8 cellular contexts compared by ENCODE assay signal in genomic region chr2:42792087-42792582, GRCh38. TPM values are rescaled to one million over a fixed set of nuclear protein-coding genes. Genes with fewer than 3 reads are reported as not detected.
DNase-seq lines count a peak whose midpoint lies in the region; ATAC-seq and FAIRE-seq lines count a peak whose summit lies in the region.

No MANE protein-coding gene starts in this region.

- H3K36me3 ChIP-seq in iPS-18a (ENCODE audit: control insufficient read depth, low read depth, low read length), result no peaks in the 10 kb centered on the region

- ATAC-seq in GM18511 (IDR thresholded peaks at IDR 0.05; ENCODE audit: unreplicated experiment) (peak; percentile 40), HG03135 (IDR thresholded peaks at IDR 0.05; ENCODE audit: unreplicated experiment) (peak; percentile 35)
- ATAC-seq in stimulated activated naive B cell treated with anti-CD40 and anti-IgM and Interleukin-4, amounts not matched to agents 10 μg/mL and 1 μg/mL and 100 μg/mL, for 72 hours (replicated peaks), result peak; percentile 65 to 67

- H3K27me3 ChIP-seq in iPS-18a (ENCODE audit: control insufficient read depth, insufficient read depth, low read length), result peaks cover 32% of the 10 kb centered on the region

- no peaks in the 10 kb centered on the region for H3K9me3 ChIP-seq in iPS-18a (ENCODE audit: control insufficient read depth, low read depth, low read length)

- H3K4me1 ChIP-seq in iPS-18a (ENCODE audit: control insufficient read depth, low read depth, low read length), result peaks cover 16% of the 10 kb centered on the region

- FAIRE-seq in frontal cortex (lab: Jason Lieb, UNC), result no peak

- peak overlapping the region; percentile 76 for H3K4me3 Mint-ChIP-seq in activated naive CD8-positive, alpha-beta T cell treated with anti-CD3 and anti-CD28 coated beads for 36 hours
- peak overlapping the region; percentile 88 to 90 for H3K4me3 Mint-ChIP-seq in stimulated activated naive B cell treated with anti-CD40 and anti-IgM and Interleukin-4, amounts not matched to agents 10 μg/mL and 1 μg/mL and 100 μg/mL, for 72 hours

- H3K27me3 Mint-ChIP-seq in activated naive CD8-positive, alpha-beta T cell treated with anti-CD3 and anti-CD28 coated beads for 36 hours, result peaks cover 40% of the 10 kb centered on the region
- no peaks in the 10 kb centered on the region for H3K27me3 Mint-ChIP-seq in stimulated activated naive B cell treated with anti-CD40 and anti-IgM and Interleukin-4, amounts not matched to agents 10 μg/mL and 1 μg/mL and 100 μg/mL, for 72 hours

- no peaks in the 10 kb centered on the region for H3K9me3 Mint-ChIP-seq in activated naive CD8-positive, alpha-beta T cell treated with anti-CD3 and anti-CD28 coated beads for 36 hours
- no peaks in the 10 kb centered on the region for H3K9me3 Mint-ChIP-seq in stimulated activated naive B cell treated with anti-CD40 and anti-IgM and Interleukin-4, amounts not matched to agents 10 μg/mL and 1 μg/mL and 100 μg/mL, for 72 hours

- H3K4me3 ChIP-seq in iPS-18a (ENCODE audit: low read length), result peak overlapping the region; percentile 63

- H3K27ac ChIP-seq in iPS-18a (ENCODE audit: low read length), result no peak overlapping the region

- peaks cover 3% of the 10 kb centered on the region for H3K36me3 Mint-ChIP-seq in activated naive CD8-positive, alpha-beta T cell treated with anti-CD3 and anti-CD28 coated beads for 36 hours
- H3K36me3 Mint-ChIP-seq in stimulated activated naive B cell treated with anti-CD40 and anti-IgM and Interleukin-4, amounts not matched to agents 10 μg/mL and 1 μg/mL and 100 μg/mL, for 72 hours, result peaks cover 15 to 20% of the 10 kb centered on the region in 2 donors

- peak overlapping the region; percentile 5 for H3K27ac Mint-ChIP-seq in activated naive CD8-positive, alpha-beta T cell treated with anti-CD3 and anti-CD28 coated beads for 36 hours
- peak overlapping the region; percentile 94 for H3K27ac Mint-ChIP-seq in stimulated activated naive B cell treated with anti-CD40 and anti-IgM and Interleukin-4, amounts not matched to agents 10 μg/mL and 1 μg/mL and 100 μg/mL, for 72 hours

- H3K9ac ChIP-seq in iPS-18a (ENCODE audit: low read length), result peak overlapping the region; percentile 46

- DNase-seq in activated naive CD8-positive, alpha-beta T cell treated with anti-CD3 and anti-CD28 coated beads for 36 hours, result peak; percentile 18
- DNase-seq in stimulated activated naive B cell treated with anti-CD40 and anti-IgM and Interleukin-4, amounts not matched to agents 10 μg/mL and 1 μg/mL and 100 μg/mL, for 72 hours, result no peak
- DNase-seq in frontal cortex (ENCODE audit: low spot score in 2 of 2) (no peak), EL (no peak), LoVo (ENCODE audit: low spot score) (no peak)

- peaks cover 36% of the 10 kb centered on the region for H3K4me1 Mint-ChIP-seq in activated naive CD8-positive, alpha-beta T cell treated with anti-CD3 and anti-CD28 coated beads for 36 hours
- H3K4me1 Mint-ChIP-seq in stimulated activated naive B cell treated with anti-CD40 and anti-IgM and Interleukin-4, amounts not matched to agents 10 μg/mL and 1 μg/mL and 100 μg/mL, for 72 hours, result peaks cover 42 to 70% of the 10 kb centered on the region in 2 donors

RNA-seq across cellular contexts. Expression of gene HAAO, which starts 0.2 kb away (rescaled TPM):
- 1 to 10 TPM in 1 of 2 experiments, under 1 TPM in 1; 0.33 to 1.1 TPM for total RNA-seq in activated naive CD8-positive, alpha-beta T cell treated with anti-CD3 and anti-CD28 coated beads for 36 hours
- total RNA-seq in frontal cortex, result 0.82 TPM

RNA-seq across cellular contexts. Expression of gene OXER1, which starts 28.2 kb away (rescaled TPM):
- under 1 TPM in 1 of 2 experiments, not detected in 1; 0.16 TPM for total RNA-seq in activated naive CD8-positive, alpha-beta T cell treated with anti-CD3 and anti-CD28 coated beads for 36 hours
- total RNA-seq in frontal cortex, result not detected
